15 cellular contexts compared by ENCODE assay signal in the genomic region with DNA sequence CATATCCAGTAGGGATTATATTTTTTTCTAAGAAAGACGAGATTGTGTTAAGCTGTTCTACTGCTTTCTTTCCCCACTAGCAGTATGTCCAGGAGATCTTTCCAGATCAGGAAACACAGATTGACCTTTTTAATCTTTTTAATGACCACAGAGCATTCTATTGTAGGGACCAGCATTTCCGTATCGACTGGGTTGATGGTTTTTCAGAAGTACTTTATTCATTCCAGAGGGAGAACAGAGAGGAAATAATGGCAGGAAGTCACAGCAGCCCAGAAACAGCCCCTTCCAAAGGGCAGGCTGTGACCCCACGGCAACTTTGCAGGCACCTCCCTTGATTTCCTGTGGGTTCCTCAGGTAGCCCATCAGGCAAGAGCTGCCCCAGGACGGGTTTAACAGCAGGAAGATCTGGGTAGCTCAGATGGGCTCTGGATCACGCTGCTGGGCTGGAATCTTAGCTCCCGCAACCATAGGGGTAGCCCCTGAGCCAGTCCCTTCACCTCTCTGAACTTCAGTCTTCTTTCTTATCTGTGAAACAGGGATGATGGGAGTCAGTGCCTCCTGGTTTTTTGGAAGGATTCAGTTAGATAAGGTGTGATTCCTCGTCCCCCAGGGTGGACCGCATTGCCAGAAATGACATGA. TPM values are rescaled to one million over a fixed set of nuclear protein-coding genes. Genes with fewer than 3 reads are reported as not detected.
A peak's percentile ranks its signal among the peaks of the same experiment; 100 is the strongest.
DNase-seq lines count a peak whose midpoint lies in the region; ATAC-seq and TF ChIP-seq lines count a peak whose summit lies in the region.
"Had no signal": no experiment of that assay in that cellular context is flagged by ENCODE, and none has a peak within 500 bp of the region (broad histone marks: within the 10 kb centered on the region; RNA-seq: fewer than 3 reads in every experiment).

No MANE protein-coding gene starts in this region.

- TF ChIP-seq CTCF in endothelial cell (IDR thresholded peaks at IDR 0.05; ENCODE audit: unreplicated experiment) = no peak
- no peak for TF ChIP-seq CTCF in ovary (IDR thresholded peaks at IDR 0.05)

- no peaks in the 10 kb centered on the region for H3K4me1 Mint-ChIP-seq in activated naive CD4-positive, alpha-beta T cell treated with anti-CD3 and anti-CD28 coated beads for 36 hours (ENCODE audit: low read depth)
- H3K4me1 Mint-ChIP-seq in IgD-negative memory B cell = peaks cover 20 to 38% (median 33%) of the 10 kb centered on the region in 3 donors
- H3K4me1 Mint-ChIP-seq in endothelial cell (ENCODE audit: unreplicated experiment) = peaks cover 30% of the 10 kb centered on the region

- no peaks in the 10 kb centered on the region for H3K9me3 Mint-ChIP-seq in activated naive CD4-positive, alpha-beta T cell treated with anti-CD3 and anti-CD28 coated beads, Interleukin-2, amount 50 U/mL, for 72 hours
- H3K9me3 Mint-ChIP-seq in activated naive CD4-positive, alpha-beta T cell treated with anti-CD3 and anti-CD28 coated beads for 36 hours = no peaks in the 10 kb centered on the region
- no peaks in the 10 kb centered on the region for H3K9me3 Mint-ChIP-seq in IgD-negative memory B cell
- no peaks in the 10 kb centered on the region for H3K9me3 Mint-ChIP-seq in endothelial cell (ENCODE audit: unreplicated experiment)

- H3K4me3 ChIP-seq in ovary = no peak overlapping the region
- H3K4me3 ChIP-seq: body of pancreas, gastrocnemius medialis had no signal

- peak overlapping the region; percentile 6 to 52 for H3K27ac Mint-ChIP-seq in activated naive CD4-positive, alpha-beta T cell treated with anti-CD3 and anti-CD28 coated beads, Interleukin-2, amount 50 U/mL, for 72 hours
- no peak overlapping the region for H3K27ac Mint-ChIP-seq in activated naive CD4-positive, alpha-beta T cell treated with anti-CD3 and anti-CD28 coated beads for 36 hours
- H3K27ac Mint-ChIP-seq in IgD-negative memory B cell (peak overlapping the region; percentile 45 to 87 (median 64)), endothelial cell (ENCODE audit: unreplicated experiment) (peak overlapping the region; percentile 51)

- 73 to 82% (median 77%) methylated on average over 9 of the region's 9 CpGs for WGBS in ovary, 3 donors

- H3K27ac ChIP-seq in ovary = no peak overlapping the region
- H3K27ac ChIP-seq: body of pancreas had no signal

- H3K9me3 ChIP-seq in ovary = no peaks in the 10 kb centered on the region
- H3K9me3 ChIP-seq: body of pancreas, gastrocnemius medialis had no signal

- CTCF ChIA-PET in activated naive CD4-positive, alpha-beta T cell treated with anti-CD3 and anti-CD28 coated beads for 36 hours (lab: Charles Lee) = no interaction called here

- ATAC-seq in activated naive CD4-positive, alpha-beta T cell treated with anti-CD3 and anti-CD28 coated beads, Interleukin-2, amount 50 U/mL, for 72 hours = no peak
- ATAC-seq: body of pancreas, gastrocnemius medialis had no signal

- intact Hi-C loops in activated naive CD4-positive, alpha-beta T cell treated with anti-CD3 and anti-CD28 coated beads for 36 hours (cut with micrococcal nuclease) = no loop called here
- intact Hi-C loops in posterior vena cava (cut with DNase I) = no loop called here
- intact Hi-C loops in ovary (cut with DNase I) = no loop called here

- H3K36me3 Mint-ChIP-seq in activated naive CD4-positive, alpha-beta T cell treated with anti-CD3 and anti-CD28 coated beads, Interleukin-2, amount 50 U/mL, for 72 hours = no peaks in the 10 kb centered on the region
- peaks cover 13% of the 10 kb centered on the region for H3K36me3 Mint-ChIP-seq in activated naive CD4-positive, alpha-beta T cell treated with anti-CD3 and anti-CD28 coated beads for 36 hours (ENCODE audit: low read depth)
- H3K36me3 Mint-ChIP-seq in IgD-negative memory B cell = peaks cover 9% of the 10 kb centered on the region
- peaks cover 6% of the 10 kb centered on the region for H3K36me3 Mint-ChIP-seq in endothelial cell (ENCODE audit: low read depth, unreplicated experiment)

- H3K27me3 ChIP-seq in ovary = no peaks in the 10 kb centered on the region
- H3K27me3 ChIP-seq: body of pancreas, gastrocnemius medialis had no signal

- no peak for DNase-seq in activated naive CD4-positive, alpha-beta T cell treated with anti-CD3 and anti-CD28 coated beads, Interleukin-2, amount 50 U/mL, for 72 hours (ENCODE audit: low spot score in 2 of 2)
- DNase-seq in activated naive CD4-positive, alpha-beta T cell treated with anti-CD3 and anti-CD28 coated beads for 36 hours = no peak
- peak; percentile 11 for DNase-seq in endothelial cell (ENCODE audit: low spot score)
- DNase-seq in posterior vena cava (ENCODE audit: low spot score) = peak; percentile 49
- DNase-seq in ureter (ENCODE audit: low spot score) = no peak
- no peak for DNase-seq in DMS 273 (lab: John Stamatoyannopoulos, UW; ENCODE audit: unreplicated experiment)
- DNase-seq in ovary = no peak
- DNase-seq: activated CD4-positive, alpha-beta T cell treated with anti-CD3 and anti-CD28 coated beads for 1 hour; activated naive CD4-positive, alpha-beta T cell treated with anti-CD3 and anti-CD28 coated beads, Interleukin-2, amount 50 U/mL, for 16 hours; body of pancreas; erythroblast; gastrocnemius medialis; NCI-H1436 treated with DMSO at 0.1 percent for 48 hours; substantia nigra had no signal

- no peaks in the 10 kb centered on the region for H3K36me3 ChIP-seq in ovary
- H3K36me3 ChIP-seq: gastrocnemius medialis had no signal

- no peaks in the 10 kb centered on the region for H3K4me1 ChIP-seq in ovary (ENCODE audit: insufficient read depth)

- H3K4me3 Mint-ChIP-seq in activated naive CD4-positive, alpha-beta T cell treated with anti-CD3 and anti-CD28 coated beads for 36 hours = no peak overlapping the region
- peak overlapping the region in 1 of 4 donors; percentile 60 for H3K4me3 Mint-ChIP-seq in IgD-negative memory B cell
- no peak overlapping the region for H3K4me3 Mint-ChIP-seq in endothelial cell (ENCODE audit: unreplicated experiment)

- no peak for TF ChIP-seq POLR2A in ovary (IDR thresholded peaks at IDR 0.05)

- no peak for TF ChIP-seq EP300 in ovary (IDR thresholded peaks at IDR 0.05)

- H3K27me3 Mint-ChIP-seq in activated naive CD4-positive, alpha-beta T cell treated with anti-CD3 and anti-CD28 coated beads for 36 hours (ENCODE audit: low read depth) = no peaks in the 10 kb centered on the region
- no peaks in the 10 kb centered on the region for H3K27me3 Mint-ChIP-seq in IgD-negative memory B cell
- H3K27me3 Mint-ChIP-seq in endothelial cell (ENCODE audit: unreplicated experiment) = no peaks in the 10 kb centered on the region

RNA-seq across cellular contexts. Expression of gene CHMP4B, which starts 23.8 kb away (rescaled TPM):
- total RNA-seq in activated naive CD4-positive, alpha-beta T cell treated with anti-CD3 and anti-CD28 coated beads, Interleukin-2, amount 50 U/mL, for 72 hours = 10 to 100 TPM; 80.0 to 81.4 TPM
- total RNA-seq in activated naive CD4-positive, alpha-beta T cell treated with anti-CD3 and anti-CD28 coated beads for 36 hours = 10 to 100 TPM; 68.9 to 69.7 TPM
- polyA plus RNA-seq in IgD-negative memory B cell (11.8 TPM), ovary (100 to 1,000 TPM; 118 to 153 TPM)
- total RNA-seq in endothelial cell (ENCODE audit: unreplicated experiment) (117 TPM), posterior vena cava (100 to 1,000 TPM in 1 of 2 donors, 10 to 100 TPM in 1; 79.2 to 104 TPM), ureter (124 TPM), ovary (10 to 100 TPM; 48.5 to 99.1 (median 96.7) TPM)

RNA-seq across cellular contexts. Expression of gene ZNF341, which starts 55.6 kb away (rescaled TPM):
- total RNA-seq in activated naive CD4-positive, alpha-beta T cell treated with anti-CD3 and anti-CD28 coated beads, Interleukin-2, amount 50 U/mL, for 72 hours = 1 to 10 TPM; 6.3 to 7.2 TPM
- 1 to 10 TPM; 5.8 to 6.8 TPM for total RNA-seq in activated naive CD4-positive, alpha-beta T cell treated with anti-CD3 and anti-CD28 coated beads for 36 hours
- 5.7 TPM for polyA plus RNA-seq in IgD-negative memory B cell
- 3.5 TPM for total RNA-seq in endothelial cell (ENCODE audit: unreplicated experiment)
- total RNA-seq in posterior vena cava = 1 to 10 TPM; 1.8 to 2.0 TPM
- 4.8 TPM for total RNA-seq in ureter
- total RNA-seq in ovary = 1 to 10 TPM; 1.2 to 3.8 (median 1.6) TPM
- 1 to 10 TPM; 1.2 to 2.3 TPM for polyA plus RNA-seq in ovary

Comparison
In these comparisons a context has a peak if more than half of its experiments do, and no peak if none do; other contexts are left out.
1. DNase-seq: peak in endothelial cell (single experiment) and posterior vena cava (single experiment); none in activated naive CD4-positive, alpha-beta T cell treated with anti-CD3 and anti-CD28 coated beads, Interleukin-2, amount 50 U/mL, for 72 hours (0 of 2), activated naive CD4-positive, alpha-beta T cell treated with anti-CD3 and anti-CD28 coated beads for 36 hours (single experiment), ureter (single experiment), DMS 273 (single experiment) and ovary (0 of 5).